ENCODE assay signal across 13 cellular contexts in genomic region chr1:91585502-91585901, GRCh38.
"Had no signal": no experiment of that assay in that cellular context is flagged by ENCODE, and none has a peak within 500 bp of the region (broad histone marks: within the 10 kb centered on the region; RNA-seq: fewer than 3 reads in every experiment).

No MANE protein-coding gene starts in this region.

- H3K27ac ChIP-seq: brain microvascular endothelial cell had no signal

- H3K27me3 ChIP-seq: brain microvascular endothelial cell had no signal

- DNase-seq: activated CD4-positive, alpha-beta memory T cell treated with anti-CD3 and anti-CD28 coated beads for 36 hours; activated CD4-positive, alpha-beta T cell treated with anti-CD3 and anti-CD28 coated beads for 1 hour; activated effector memory CD4-positive, alpha-beta T cell treated with anti-CD3 and anti-CD28 coated beads, Interleukin-2, amount 50 U/mL, for 16 hours; activated T-cell treated with anti-CD3 and anti-CD28 coated beads, Interleukin-2, amount 50 U/mL, for 4 hours; amygdala; brain microvascular endothelial cell; glutamatergic neuron; mesendoderm; occipital lobe; stimulated activated CD4-positive, alpha-beta T cell treated with anti-CD3 and anti-CD28 coated beads, Interleukin-12 subunit alpha, Interleukin-12 subunit beta, amount 100 ng/mL, for 4 hours; stimulated activated naive CD4-positive, alpha-beta T cell had no signal

- ATAC-seq: activated naive CD4-positive, alpha-beta T cell treated with anti-CD3 and anti-CD28 coated beads, Interleukin-2, amount 50 U/mL, for 72 hours; activated T-cell treated with anti-CD3 and anti-CD28 coated beads, Interleukin-2, amount 50 U/mL, for 4 hours; left lobe of liver had no signal

- H3K36me3 ChIP-seq: brain microvascular endothelial cell had no signal
